Comparison of ENCODE assay signal across 2 cellular contexts in genomic region chr9:31314241-31314640, GRCh38.
TF ChIP-seq lines count a peak whose summit lies in the region.

No MANE protein-coding gene starts in this region.

TF ChIP-seq in GM23338, 12 proteins besides CTCF, POLR2A, EP300 and RAD21 (continued from another document):
- TF ChIP-seq ETS1 (IDR thresholded peaks at IDR 0.05) (no peak), EZH2 (IDR thresholded peaks at IDR 0.05; ENCODE audit: low read depth, unreplicated experiment) (no peak), NANOG (IDR thresholded peaks at IDR 0.05; ENCODE audit: borderline replicate concordance) (no peak), JUNB (IDR thresholded peaks at IDR 0.05; ENCODE audit: unreplicated experiment) (no peak), ZNF462 (CRISPR knock-in tag; IDR thresholded peaks at IDR 0.05) (no peak), CREB1 (CRISPR knock-in tag; IDR thresholded peaks at IDR 0.05; ENCODE audit: low read depth) (no peak), EZH2phosphoT487 (IDR thresholded peaks at IDR 0.05; ENCODE audit: unreplicated experiment) (no peak), STAT1 (IDR thresholded peaks at IDR 0.05; ENCODE audit: unreplicated experiment) (no peak), POLR2AphosphoS5 (IDR thresholded peaks at IDR 0.05; ENCODE audit: low read depth) (no peak), ZNF114 (CRISPR knock-in tag; IDR thresholded peaks at IDR 0.05) (no peak)
- TF ChIP-seq, protein P1, sequence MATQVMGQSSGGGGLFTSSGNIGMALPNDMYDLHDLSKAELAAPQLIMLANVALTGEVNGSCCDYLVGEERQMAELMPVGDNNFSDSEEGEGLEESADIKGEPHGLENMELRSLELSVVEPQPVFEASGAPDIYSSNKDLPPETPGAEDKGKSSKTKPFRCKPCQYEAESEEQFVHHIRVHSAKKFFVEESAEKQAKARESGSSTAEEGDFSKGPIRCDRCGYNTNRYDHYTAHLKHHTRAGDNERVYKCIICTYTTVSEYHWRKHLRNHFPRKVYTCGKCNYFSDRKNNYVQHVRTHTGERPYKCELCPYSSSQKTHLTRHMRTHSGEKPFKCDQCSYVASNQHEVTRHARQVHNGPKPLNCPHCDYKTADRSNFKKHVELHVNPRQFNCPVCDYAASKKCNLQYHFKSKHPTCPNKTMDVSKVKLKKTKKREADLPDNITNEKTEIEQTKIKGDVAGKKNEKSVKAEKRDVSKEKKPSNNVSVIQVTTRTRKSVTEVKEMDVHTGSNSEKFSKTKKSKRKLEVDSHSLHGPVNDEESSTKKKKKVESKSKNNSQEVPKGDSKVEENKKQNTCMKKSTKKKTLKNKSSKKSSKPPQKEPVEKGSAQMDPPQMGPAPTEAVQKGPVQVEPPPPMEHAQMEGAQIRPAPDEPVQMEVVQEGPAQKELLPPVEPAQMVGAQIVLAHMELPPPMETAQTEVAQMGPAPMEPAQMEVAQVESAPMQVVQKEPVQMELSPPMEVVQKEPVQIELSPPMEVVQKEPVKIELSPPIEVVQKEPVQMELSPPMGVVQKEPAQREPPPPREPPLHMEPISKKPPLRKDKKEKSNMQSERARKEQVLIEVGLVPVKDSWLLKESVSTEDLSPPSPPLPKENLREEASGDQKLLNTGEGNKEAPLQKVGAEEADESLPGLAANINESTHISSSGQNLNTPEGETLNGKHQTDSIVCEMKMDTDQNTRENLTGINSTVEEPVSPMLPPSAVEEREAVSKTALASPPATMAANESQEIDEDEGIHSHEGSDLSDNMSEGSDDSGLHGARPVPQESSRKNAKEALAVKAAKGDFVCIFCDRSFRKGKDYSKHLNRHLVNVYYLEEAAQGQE (IDR thresholded peaks at IDR 0.05; ENCODE audit: unreplicated experiment) = no peak
TF ChIP-seq in GM23338: peak in this region for 0.

TF ChIP-seq in H1, 55 proteins besides CTCF, POLR2A, EP300 and RAD21 (continued from another document):
- TF ChIP-seq EGR1 (IDR thresholded peaks at IDR 0.05; ENCODE audit: borderline replicate concordance, low read depth, low read length) (no peak), CHD1 (IDR thresholded peaks at IDR 0.05; ENCODE audit: low read depth, low read length) (no peak), PHF8 (conservative IDR thresholded peaks at IDR 0.05; ENCODE audit: low read depth, low read length) (no peak), KDM1A (IDR thresholded peaks at IDR 0.05; ENCODE audit: borderline replicate concordance, low read length) (no peak), NRF1 (IDR thresholded peaks at IDR 0.05; ENCODE audit: low read depth, low read length) (no peak), SIRT6 (IDR thresholded peaks at IDR 0.05; ENCODE audit: low read length) (no peak), SRF (IDR thresholded peaks at IDR 0.05; ENCODE audit: low read depth, low read length) (no peak), POLR2AphosphoS5 (IDR thresholded peaks at IDR 0.05; ENCODE audit: low read depth, low read length) (no peak), TAF7 (optimal IDR thresholded peaks at IDR 0.05; ENCODE audit: borderline replicate concordance, low read depth, low read length) (no peak), CHD7 (IDR thresholded peaks at IDR 0.05; ENCODE audit: insufficient replicate concordance, low read length) (no peak)
TF ChIP-seq in H1: peak in this region for 0.
